ENCODE assay signal across 8 cellular contexts in the genomic region with DNA sequence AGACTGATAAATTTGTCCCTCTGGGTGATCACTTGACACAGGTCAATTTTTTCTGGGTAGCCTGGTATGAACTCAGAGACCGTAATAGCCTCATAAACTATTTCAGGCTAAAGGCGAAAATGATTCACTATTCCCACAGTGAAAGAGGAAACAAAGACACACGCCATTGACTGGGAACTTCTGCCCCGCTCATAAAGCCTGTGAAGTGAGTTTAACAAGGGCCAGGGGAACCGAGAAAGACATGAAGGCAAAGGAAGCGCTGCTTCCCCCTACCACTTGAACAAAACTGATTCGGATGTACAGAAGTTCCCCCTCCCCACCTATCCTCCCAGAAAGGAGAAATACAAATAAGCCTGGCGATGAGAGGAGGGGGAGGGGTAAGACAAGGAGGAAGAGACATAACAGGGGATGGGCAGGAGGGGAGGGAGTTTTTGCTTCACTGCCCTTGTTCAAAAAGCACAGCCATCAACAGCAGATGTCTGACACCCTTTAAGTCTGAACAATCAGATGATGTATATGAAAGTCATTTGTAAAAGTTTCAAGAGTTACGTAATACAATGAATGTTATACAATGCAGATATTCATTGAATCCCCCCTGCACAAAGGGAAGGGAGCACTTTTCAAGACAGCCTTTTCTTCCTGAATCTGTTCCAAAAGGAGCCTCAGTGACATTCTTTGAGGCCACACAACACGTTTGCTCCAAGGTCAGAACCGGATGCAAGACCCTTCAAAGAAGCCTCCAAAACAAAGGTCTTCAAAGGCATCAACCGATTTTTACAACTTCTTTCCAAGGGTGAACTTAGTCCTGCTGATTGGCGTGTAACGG. TPM values are rescaled to one million over a fixed set of nuclear protein-coding genes. Genes with fewer than 3 reads are reported as not detected.
DNase-seq lines count a peak whose midpoint lies in the region; ATAC-seq, FAIRE-seq and TF ChIP-seq lines count a peak whose summit lies in the region.

No MANE protein-coding gene starts in this region.

- 6 to 9% (median 8%) methylated on average over 12 to 14 of the region's 14 CpGs for WGBS in heart left ventricle, 4 donors
- 8 to 13% (median 8%) methylated on average over 14 of the region's 14 CpGs for WGBS in psoas muscle, 3 donors

- H3K9me3 Mint-ChIP-seq in CD8-positive, alpha-beta memory T cell = peaks cover 0 to 7% (median 3%) of the 10 kb centered on the region in 5 donors
- no peaks in the 10 kb centered on the region for H3K9me3 Mint-ChIP-seq in T-cell

- CTCF ChIA-PET in CD8-positive, alpha-beta memory T cell (lab: Charles Lee) = no interaction called here
- CTCF ChIA-PET in T-cell (lab: Charles Lee) = no interaction called here

- H3K27ac Mint-ChIP-seq in CD8-positive, alpha-beta memory T cell = peak overlapping the region in 1 of 8 donors; percentile 2
- peak overlapping the region in 1 of 2 donors; percentile 25 for H3K27ac Mint-ChIP-seq in T-cell

- H3K36me3 ChIP-seq in CD8-positive, alpha-beta memory T cell (ENCODE audit: insufficient read depth, low read length) = no peaks in the 10 kb centered on the region
- no peaks in the 10 kb centered on the region for H3K36me3 ChIP-seq in heart left ventricle
- no peaks in the 10 kb centered on the region for H3K36me3 ChIP-seq in psoas muscle (ENCODE audit: insufficient read depth in 1 of 2, low read depth in 1 of 2)

- H3K4me3 Mint-ChIP-seq in CD8-positive, alpha-beta memory T cell = peak overlapping the region; percentile 13 to 73 (median 59)
- H3K4me3 Mint-ChIP-seq in T-cell = peak overlapping the region; percentile 49 to 63 (median 60)

- no peak for DNase-seq in CD8-positive, alpha-beta memory T cell
- DNase-seq in GM19239 (ENCODE audit: insufficient read length, low spot score) (peak; percentile 30), T-cell (peak in 1 of 34 experiments; percentile 16), heart left ventricle (peak in 3 of 5 donors; percentile 20 to 28 (median 22)), psoas muscle (no peak), NCI-H1694 treated with DMSO at 0.1 percent for 48 hours (lab: John Stamatoyannopoulos, UW) (no peak)
- DNase-seq in effector CD8-positive, alpha-beta T cell (lab: John Stamatoyannopoulos, UW) = no peak

- no peaks in the 10 kb centered on the region for H3K36me3 Mint-ChIP-seq in CD8-positive, alpha-beta memory T cell
- H3K36me3 Mint-ChIP-seq in T-cell = no peaks in the 10 kb centered on the region

- H3K9me3 ChIP-seq in CD8-positive, alpha-beta memory T cell (ENCODE audit: low read length) = no peaks in the 10 kb centered on the region
- H3K9me3 ChIP-seq in heart left ventricle (peaks cover 0 to 5% (median 0%) of the 10 kb centered on the region in 12 donors), psoas muscle (no peaks in the 10 kb centered on the region)

- peak; percentile 98 for FAIRE-seq in GM19239 (lab: Jason Lieb, UNC)

- no peak overlapping the region for H3K27ac ChIP-seq in CD8-positive, alpha-beta memory T cell (ENCODE audit: low read depth, low read length)
- H3K27ac ChIP-seq in heart left ventricle (peak overlapping the region; percentile 67 to 94 (median 77)), psoas muscle (peak overlapping the region; percentile 86)

- POLR2A ChIA-PET in CD8-positive, alpha-beta memory T cell (lab: Charles Lee) = no interaction called here
- POLR2A ChIA-PET in T-cell (lab: Charles Lee) = no interaction called here

- ATAC-seq in HG03139 (IDR thresholded peaks at IDR 0.05; ENCODE audit: unreplicated experiment) (peak; percentile 69), T-cell (replicated peaks in 1 of 4) (peak in 2 of 4 experiments; percentile 26 to 38), heart left ventricle (peak; percentile 69 to 88 (median 81)), psoas muscle (peak; percentile 85 to 93 (median 88))

- no peaks in the 10 kb centered on the region for H3K4me1 ChIP-seq in CD8-positive, alpha-beta memory T cell (ENCODE audit: insufficient read depth, low read length)
- H3K4me1 ChIP-seq in heart left ventricle (peaks cover 0 to 31% (median 5%) of the 10 kb centered on the region in 12 donors), psoas muscle (peaks cover 16% of the 10 kb centered on the region)

- TF ChIP-seq CTCF in heart left ventricle (IDR thresholded peaks at IDR 0.05) = no peak
- TF ChIP-seq CTCF in psoas muscle (IDR thresholded peaks at IDR 0.05) = no peak

- H3K4me3 ChIP-seq in CD8-positive, alpha-beta memory T cell (ENCODE audit: low read length) = no peak overlapping the region
- H3K4me3 ChIP-seq in heart left ventricle (peak overlapping the region; percentile 42 to 78 (median 64)), psoas muscle (peak overlapping the region; percentile 73)

- peaks cover 20 to 49% of the 10 kb centered on the region in 2 donors for H3K27me3 Mint-ChIP-seq in CD8-positive, alpha-beta memory T cell
- H3K27me3 Mint-ChIP-seq in T-cell = peaks cover 32 to 36% of the 10 kb centered on the region in 2 donors

- H3K27me3 ChIP-seq in CD8-positive, alpha-beta memory T cell (ENCODE audit: insufficient read depth, low read length, poor library complexity, severe bottlenecking) = peaks cover 24% of the 10 kb centered on the region
- peaks cover 0 to 20% (median 0%) of the 10 kb centered on the region in 9 donors for H3K27me3 ChIP-seq in heart left ventricle
- peaks cover 0 to 2% (median 0%) of the 10 kb centered on the region in 3 donors for H3K27me3 ChIP-seq in psoas muscle (ENCODE audit: insufficient read depth in 3 of 3, low read length in 2 of 3)

- H3K4me1 Mint-ChIP-seq in CD8-positive, alpha-beta memory T cell = peaks cover 13 to 18% (median 14%) of the 10 kb centered on the region in 3 donors
- H3K4me1 Mint-ChIP-seq in T-cell = peaks cover 0 to 19% (median 15%) of the 10 kb centered on the region in 3 donors

- intact Hi-C loops in heart left ventricle (cut with DNase I) = loop anchor here in 1 of 10 donors (2.0 kb wide), 1 partner anchor 32 kb away; no protein-coding TSS in a partner anchor
- intact Hi-C loops in psoas muscle (cut with DNase I) = no loop called here

- no peak for TF ChIP-seq POLR2A in heart left ventricle (IDR thresholded peaks at IDR 0.05)

RNA-seq across cellular contexts. Expression of a gene that starts 0.7 kb away (rescaled TPM):
- total RNA-seq in CD8-positive, alpha-beta memory T cell = under 1 TPM; 0.13 to 0.44 TPM
- polyA plus RNA-seq in CD8-positive, alpha-beta memory T cell = not detected
- total RNA-seq in T-cell (1 to 10 TPM in 1 of 5 donors, under 1 TPM in 4; 0.12 to 2.0 (median 0.60) TPM), heart left ventricle (1 to 10 TPM; 4.1 to 9.6 (median 6.8) TPM), psoas muscle (1 to 10 TPM; 1.8 to 4.0 (median 2.9) TPM)
- polyA plus RNA-seq in heart left ventricle (1 to 10 TPM in 1 of 2 donors, under 1 TPM in 1; 0.87 to 9.4 TPM), psoas muscle (1 to 10 TPM; 1.1 to 2.0 (median 1.1) TPM)

Comparison
In these comparisons a context has a peak if more than half of its experiments do, and no peak if none do; other contexts are left out.
1. DNase-seq: peak in GM19239 (single experiment) and heart left ventricle (3 of 5); none in CD8-positive, alpha-beta memory T cell (0 of 5), psoas muscle (0 of 2), effector CD8-positive, alpha-beta T cell (single experiment) and NCI-H1694 treated with DMSO at 0.1 percent for 48 hours (single experiment).